ENCODE assay signal across 1 cellular context in genomic region chr5:27876071-27876470, GRCh38.
TF ChIP-seq lines count a peak whose summit lies in the region.

No MANE protein-coding gene starts in this region.

TF ChIP-seq in K562, 482 proteins besides CTCF, POLR2A, EP300 and RAD21 (continued from another document):
- TF ChIP-seq ZBTB26 (CRISPR knock-in tag; IDR thresholded peaks at IDR 0.05) = no peak
